In the genomic region with DNA sequence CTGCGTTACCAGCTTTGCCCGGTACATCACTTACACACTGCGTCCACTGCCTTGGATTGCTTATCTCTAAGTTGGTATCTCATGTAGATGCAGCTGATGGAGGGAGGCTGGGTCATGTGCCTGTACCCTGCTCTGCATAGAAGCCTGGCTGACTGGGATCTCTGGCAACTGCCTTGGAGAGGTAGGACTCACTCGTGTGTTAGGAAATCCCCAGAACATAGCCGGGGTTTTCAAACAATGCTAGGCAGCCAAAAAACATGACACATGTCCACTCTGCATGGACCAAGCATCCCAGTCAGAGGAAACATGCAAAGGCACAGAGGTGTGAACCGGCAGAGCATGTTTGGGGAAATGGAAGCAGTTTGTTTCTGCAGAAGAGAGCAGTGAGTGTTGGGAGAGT, we compare ENCODE assay signal across 8 cellular contexts. TPM values are rescaled to one million over a fixed set of nuclear protein-coding genes. Genes with fewer than 3 reads are reported as not detected.
DNase-seq lines count a peak whose midpoint lies in the region; ATAC-seq and TF ChIP-seq lines count a peak whose summit lies in the region.
"Not testable (repeated sequence)": the region's sequence is repeated elsewhere in the genome, so short reads cannot be mapped to it uniquely, and the experiment has no call there.

No MANE protein-coding gene starts in this region.

- H3K9me2 ChIP-seq in GM23248 (ENCODE audit: insufficient read depth): not testable (repeated sequence)

- not testable (repeated sequence) for H4K20me1 ChIP-seq in GM23248 (ENCODE audit: insufficient read depth); mammary epithelial cell (ENCODE audit: insufficient read depth, low read length); neural progenitor cell (ENCODE audit: low read depth)

- peak; percentile 14 for ATAC-seq in esophagus mucosa
- peak; percentile 30 for ATAC-seq in foreskin keratinocyte

- H3K9me3 Mint-ChIP-seq in endothelial cell (ENCODE audit: unreplicated experiment); neural progenitor cell: not testable (repeated sequence)

- peaks cover 31% of the 10 kb centered on the region for H3K36me3 Mint-ChIP-seq in endothelial cell (ENCODE audit: low read depth, unreplicated experiment)
- not testable (repeated sequence) for H3K36me3 Mint-ChIP-seq in neural progenitor cell

- not testable (repeated sequence) for H3K9me3 ChIP-seq in GM23248 (ENCODE audit: low read depth); mammary epithelial cell (replicated peaks; ENCODE audit: insufficient read depth, low read length); neural progenitor cell (ENCODE audit: low read depth)

- dilution Hi-C loops in mammary epithelial cell (cut with HindIII; ENCODE audit: low sequenced_read_pairs): not testable (repeated sequence)

- not testable (repeated sequence) for H2AFZ ChIP-seq in GM23248; mammary epithelial cell (ENCODE audit: low read depth, low read length); neural progenitor cell (replicated peaks)

- H3K4me3 Mint-ChIP-seq in endothelial cell (ENCODE audit: unreplicated experiment) (peak overlapping the region; percentile 47), neural progenitor cell (peak overlapping the region; percentile 64)

- H3K27ac ChIP-seq in GM23248; mammary epithelial cell (ENCODE audit: insufficient read depth, low read depth, low read length); foreskin keratinocyte; neural progenitor cell: not testable (repeated sequence)
- peak overlapping the region; percentile 26 for H3K27ac ChIP-seq in RWPE1

- H3K27me3 ChIP-seq in GM23248 (replicated peaks; ENCODE audit: insufficient read depth); mammary epithelial cell (ENCODE audit: insufficient read depth, low read length); foreskin keratinocyte; neural progenitor cell: not testable (repeated sequence)

- intact Hi-C loops in mammary epithelial cell (cut with micrococcal nuclease): not testable (repeated sequence)

- H3K4me1 ChIP-seq in GM23248 (ENCODE audit: insufficient read depth); mammary epithelial cell (ENCODE audit: insufficient read depth, low read length); foreskin keratinocyte; neural progenitor cell: not testable (repeated sequence)

- not testable (repeated sequence) for BruUV-seq in mammary epithelial cell (replicated peaks; lab: Mats Ljungman, UMichigan)

- DNase-seq in GM23248: peak; percentile 36
- DNase-seq in RWPE1 (ENCODE audit: low spot score); endothelial cell (ENCODE audit: low spot score); neural progenitor cell (ENCODE audit: low spot score): not testable (repeated sequence)
- peak; percentile 34 for DNase-seq in mammary epithelial cell
- peak; percentile 7 for DNase-seq in fibroblast of pulmonary artery (ENCODE audit: low read depth)
- DNase-seq in foreskin keratinocyte: peak in 1 of 2 donors; percentile 6

- CTCF ChIA-PET in RWPE1 (lab: Yijun Ruan, JAX): interaction anchor here (0.6 kb wide), 1 partner anchor 335 kb away, joined by 4 read pairs; no protein-coding TSS in a partner anchor
- CTCF ChIA-PET in mammary epithelial cell (lab: Charles Lee; ENCODE audit: low non-redundant PET): not testable (repeated sequence)

- POLR2A ChIA-PET in RWPE1 (lab: Yijun Ruan, JAX; ENCODE audit: low non-redundant PET): not testable (repeated sequence)

- not testable (repeated sequence) for H3K36me3 ChIP-seq in GM23248 (ENCODE audit: low read depth); mammary epithelial cell (ENCODE audit: insufficient read depth, low read length); neural progenitor cell

- TF ChIP-seq CTCF in RWPE1 (conservative IDR thresholded peaks at IDR 0.05; ENCODE audit: low read depth); mammary epithelial cell (conservative IDR thresholded peaks at IDR 0.05 in 1 of 2, IDR thresholded peaks at IDR 0.05 in 1 of 2; ENCODE audit: extremely low read depth in 1 of 2, insufficient read depth in 1 of 2, low read depth in 1 of 2, low read length in 2 of 2); endothelial cell (IDR thresholded peaks at IDR 0.05; ENCODE audit: unreplicated experiment); fibroblast of pulmonary artery (IDR thresholded peaks at IDR 0.05; ENCODE audit: low read length, missing control alignments); foreskin keratinocyte (conservative IDR thresholded peaks at IDR 0.05); neural progenitor cell (IDR thresholded peaks at IDR 0.05): not testable (repeated sequence)

- not testable (repeated sequence) for H3K27me3 Mint-ChIP-seq in endothelial cell (ENCODE audit: unreplicated experiment); neural progenitor cell (ENCODE audit: insufficient read depth, low read depth)

- 61 to 69% methylated on average over 6 of the region's 6 CpGs for WGBS in GM23248 (ENCODE audit: low coverage in 1 of 2, low lambda C conversion rate in 2 of 2, missing lambda C conversion rate in 2 of 2), 2 experiments
- 98% methylated on average over 4 of the region's 6 CpGs for WGBS in mammary epithelial cell (ENCODE audit: low coverage, missing lambda C conversion rate)

- not testable (repeated sequence) for H3K79me2 ChIP-seq in GM23248 (ENCODE audit: insufficient read depth); mammary epithelial cell (ENCODE audit: insufficient read depth, low read length); neural progenitor cell (ENCODE audit: low read depth)

- not testable (repeated sequence) for H3K27ac Mint-ChIP-seq in endothelial cell (ENCODE audit: unreplicated experiment); neural progenitor cell

- H3K4me1 Mint-ChIP-seq in endothelial cell (ENCODE audit: unreplicated experiment) (peaks cover 35% of the 10 kb centered on the region), neural progenitor cell (peaks cover 19% of the 10 kb centered on the region)

- not testable (repeated sequence) for H3F3A ChIP-seq in GM23248 (ENCODE audit: insufficient read depth); neural progenitor cell (ENCODE audit: low read depth)

- not testable (repeated sequence) for H3K9ac ChIP-seq in GM23248; mammary epithelial cell (ENCODE audit: insufficient read depth, low read length); neural progenitor cell

- not testable (repeated sequence) for H3K4me3 ChIP-seq in GM23248; mammary epithelial cell (replicated peaks in 1 of 3; ENCODE audit: insufficient read depth in 1 of 3, low read depth in 2 of 3, low read length in 3 of 3); fibroblast of pulmonary artery (replicated peaks; ENCODE audit: low read depth, low read length); neural progenitor cell

- in situ Hi-C loops in GM23248 (cut with MboI); mammary epithelial cell (cut with MboI; ENCODE audit: low sequenced_read_pairs in 2 of 2): not testable (repeated sequence)

- not testable (repeated sequence) for H3K4me2 ChIP-seq in GM23248 (ENCODE audit: unreplicated experiment); mammary epithelial cell (ENCODE audit: insufficient read depth, low read depth, low read length); neural progenitor cell

RNA-seq across cellular contexts. Expression of a gene that starts 36.1 kb away (rescaled TPM):
- 1.2 and 1.9 TPM in 2 replicates for total RNA-seq in GM23248 (2014; rRNA removed; shearing (Covaris generic))
- 5.7 and 8.5 TPM in 2 replicates for polyA plus RNA-seq in GM23248 (2016; fragmentation: Nextera tagmentation; extraction: Ambion mirVana)
- total RNA-seq in mammary epithelial cell: 1 to 10 TPM; 2.3 to 9.3 TPM
- polyA plus RNA-seq in mammary epithelial cell: 7.2 TPM
- 6.1 TPM for polyA minus RNA-seq in mammary epithelial cell
- 40.4 TPM for total RNA-seq in endothelial cell (ENCODE audit: unreplicated experiment)
- total RNA-seq in esophagus mucosa: 3.7 TPM
- total RNA-seq in foreskin keratinocyte: 5.3 and 7.3 TPM in 2 replicates
- 7.0 and 9.7 TPM in 2 replicates for polyA plus RNA-seq in foreskin keratinocyte
- 4.7 and 5.9 TPM in 2 replicates for total RNA-seq in neural progenitor cell (ENCODE audit: low replicate concordance)

RNA-seq across cellular contexts. Expression of a gene that starts 46.5 kb away (rescaled TPM):
- total RNA-seq in GM23248 (2014; rRNA removed; shearing (Covaris generic)): 29.4 and 49.2 TPM in 2 replicates
- polyA plus RNA-seq in GM23248 (2016; fragmentation: Nextera tagmentation; extraction: Ambion mirVana) (77.2 and 78.8 TPM in 2 replicates), mammary epithelial cell (28.8 TPM), foreskin keratinocyte (47.9 and 52.4 TPM in 2 replicates)
- total RNA-seq in mammary epithelial cell (10 to 100 TPM; 16.8 to 45.9 TPM), endothelial cell (ENCODE audit: unreplicated experiment) (71.8 TPM), esophagus mucosa (33.0 TPM), foreskin keratinocyte (48.0 and 50.8 TPM in 2 replicates), neural progenitor cell (ENCODE audit: low replicate concordance) (47.5 and 67.0 TPM in 2 replicates)
- 16.7 TPM for polyA minus RNA-seq in mammary epithelial cell
